ENCODE assay signal across 27 cellular contexts in the genomic region with DNA sequence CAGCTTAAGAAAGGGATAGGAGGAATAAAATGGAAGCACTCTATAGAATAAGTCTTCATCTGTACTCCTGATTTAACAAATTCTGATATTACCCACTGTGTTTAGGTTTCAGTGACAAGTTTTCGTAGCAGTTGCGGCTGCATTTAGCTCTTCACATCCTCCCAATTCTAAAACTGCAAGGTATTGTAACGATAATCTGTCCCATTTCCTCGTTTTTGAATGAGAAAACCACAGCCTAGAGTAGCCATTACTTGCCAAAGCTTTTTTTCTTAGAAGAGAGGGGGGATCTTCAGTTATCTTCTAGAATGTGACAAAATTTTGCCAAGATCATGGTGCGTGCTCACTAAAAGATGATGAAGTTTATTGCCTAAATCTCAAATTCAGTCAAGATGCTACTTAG.
A peak's percentile ranks its signal among the peaks of the same experiment; 100 is the strongest.
DNase-seq lines count a peak whose midpoint lies in the region; ATAC-seq, FAIRE-seq and TF ChIP-seq lines count a peak whose summit lies in the region.
"Had no signal": no experiment of that assay in that cellular context is flagged by ENCODE, and none has a peak within 500 bp of the region (broad histone marks: within the 10 kb centered on the region; RNA-seq: fewer than 3 reads in every experiment).

No MANE protein-coding gene starts in this region.

- no peak overlapping the region for H3K27ac Mint-ChIP-seq in T-helper 17 cell
- H3K27ac Mint-ChIP-seq: CD4-positive, CD25-positive, alpha-beta regulatory T cell; HFFc6; IgD-negative memory B cell had no signal

- H3K9ac ChIP-seq in HUES6 (ENCODE audit: low read length), result no peak overlapping the region
- no peak overlapping the region for H3K9ac ChIP-seq in iPS-20b (ENCODE audit: low read depth, low read length)
- H3K9ac ChIP-seq: BLaER1, KMS-11 had no signal

- H3K4me1 ChIP-seq in A549 (peaks cover 52% of the 10 kb centered on the region), HUES6 (ENCODE audit: control insufficient read depth, insufficient read depth, low read length) (peaks cover 13% of the 10 kb centered on the region; the same call in 1 of the 2 replicates), iPS-20b (ENCODE audit: insufficient read depth, low read length) (peaks cover 10% of the 10 kb centered on the region; the same call in 1 of the 2 replicates)
- H3K4me1 ChIP-seq: BLaER1, HAP-1, SJSA1 had no signal

- no peak for FAIRE-seq in A549 (lab: Jason Lieb, UNC)
- FAIRE-seq: GM12892 had no signal

- WGBS in A549 (ENCODE audit: missing lambda C conversion rate), result 88% methylated on average over 5 of the region's 5 CpGs

- H3K4me3 Mint-ChIP-seq in T-helper 17 cell, result no peak overlapping the region
- H3K4me3 Mint-ChIP-seq: CD4-positive, CD25-positive, alpha-beta regulatory T cell; HFFc6; IgD-negative memory B cell had no signal

- ATAC-seq in A549, result no peak
- no peak for ATAC-seq in T-helper 17 cell
- no peak for ATAC-seq in GM19463 (IDR thresholded peaks at IDR 0.05; ENCODE audit: unreplicated experiment)

- DNase-seq in A549 (ENCODE audit: low read depth in 1 of 2, low spot score in 1 of 2) (no peak), brain microvascular endothelial cell (no peak), T-helper 17 cell (no peak), NCI-H2081 (lab: John Stamatoyannopoulos, UW) (no peak)
- DNase-seq in activated CD4-positive, alpha-beta T cell treated with anti-CD3 and anti-CD28 coated beads for 48 hours, result no peak
- DNase-seq: 8988T; CD4-positive, CD25-positive, alpha-beta regulatory T cell; DMS153; DND-41; HFFc6; NCI-H1048; NCI-H1417; NCI-H1694; NCI-H2029 treated with DMSO at 0.1 percent for 48 hours; NCI-H2227 treated with DMSO at 0.1 percent for 48 hours; NCI-H526 treated with DMSO at 0.1 percent for 48 hours; Right ventricle myocardium superior; RPMI8226 had no signal

- TF ChIP-seq CTCF in A549 (IDR thresholded peaks at IDR 0.05) (no peak), brain microvascular endothelial cell (IDR thresholded peaks at IDR 0.05; ENCODE audit: low read depth, low read length, missing control alignments) (no peak)

- POLR2A ChIA-PET in A549 (lab: Yijun Ruan, JAX), result no interaction called here

- peak overlapping the region; percentile 38 for H3K4me2 ChIP-seq in A549
- H3K4me2 ChIP-seq: BLaER1, KMS-11 had no signal

- peak overlapping the region; percentile 70 to 85 for H3K27ac ChIP-seq in A549
- peak overlapping the region; percentile 87 for H3K27ac ChIP-seq in HUES6 (ENCODE audit: low read depth, low read length)
- peak overlapping the region; percentile 11 for H3K27ac ChIP-seq in brain microvascular endothelial cell
- no peak overlapping the region for H3K27ac ChIP-seq in iPS-20b (ENCODE audit: low read length)
- H3K27ac ChIP-seq: BLaER1, KMS-11, SJSA1 had no signal

- TF ChIP-seq RAD21 in A549 (conservative IDR thresholded peaks at IDR 0.05 in 1 of 2, IDR thresholded peaks at IDR 0.05 in 1 of 2), result no peak

- no peaks in the 10 kb centered on the region for H3K36me3 Mint-ChIP-seq in T-helper 17 cell (ENCODE audit: low read depth)
- H3K36me3 Mint-ChIP-seq: CD4-positive, CD25-positive, alpha-beta regulatory T cell; IgD-negative memory B cell had no signal

- no peaks in the 10 kb centered on the region for H3K27me3 ChIP-seq in HUES6 (ENCODE audit: control insufficient read depth, insufficient read depth, low read length)
- no peaks in the 10 kb centered on the region for H3K27me3 ChIP-seq in brain microvascular endothelial cell (replicated peaks)
- no peaks in the 10 kb centered on the region for H3K27me3 ChIP-seq in iPS-20b (ENCODE audit: insufficient read depth, low read length)
- H3K27me3 ChIP-seq: BLaER1, SJSA1 had no signal

- no peaks in the 10 kb centered on the region for H3K27me3 Mint-ChIP-seq in T-helper 17 cell
- H3K27me3 Mint-ChIP-seq: CD4-positive, CD25-positive, alpha-beta regulatory T cell; IgD-negative memory B cell had no signal

- peaks cover 19% of the 10 kb centered on the region; the same call in 2 of the 3 replicates for H3K9me3 ChIP-seq in A549
- peaks cover 6% of the 10 kb centered on the region; the same call in 1 of the 2 replicates for H3K9me3 ChIP-seq in HUES6 (ENCODE audit: control insufficient read depth, insufficient read depth, low read depth, low read length)
- H3K9me3 ChIP-seq in iPS-20b (ENCODE audit: insufficient read depth, low read depth, low read length), result no peaks in the 10 kb centered on the region
- H3K9me3 ChIP-seq in T-helper 17 cell (ENCODE audit: control insufficient read depth, low read length, poor library complexity, severe bottlenecking), result no peaks in the 10 kb centered on the region
- H3K9me3 ChIP-seq: BLaER1, HAP-1, SJSA1 had no signal

- H3K36me3 ChIP-seq in HUES6 (ENCODE audit: control insufficient read depth, insufficient read depth, low read length) (no peaks in the 10 kb centered on the region), brain microvascular endothelial cell (replicated peaks) (no peaks in the 10 kb centered on the region), iPS-20b (ENCODE audit: insufficient read depth, low read depth, low read length) (no peaks in the 10 kb centered on the region)
- H3K36me3 ChIP-seq: BLaER1, HAP-1, SJSA1 had no signal

- TF ChIP-seq EP300 in A549 (IDR thresholded peaks at IDR 0.05), result no peak

- TF ChIP-seq POLR2A in A549 (IDR thresholded peaks at IDR 0.05; ENCODE audit: low read length), result no peak

- H3K4me3 ChIP-seq in A549 (no peak overlapping the region), HUES6 (ENCODE audit: low read depth, low read length) (no peak overlapping the region), brain microvascular endothelial cell (ENCODE audit: low read depth, low read length) (no peak overlapping the region), iPS-20b (ENCODE audit: low read length) (peak overlapping the region; percentile 40; the same call in 1 of the 2 replicates)
- H3K4me3 ChIP-seq: BLaER1, HAP-1, SJSA1 had no signal

- no peaks in the 10 kb centered on the region for H3K4me1 Mint-ChIP-seq in T-helper 17 cell
- H3K4me1 Mint-ChIP-seq: CD4-positive, CD25-positive, alpha-beta regulatory T cell; IgD-negative memory B cell had no signal

- in situ Hi-C loops in brain microvascular endothelial cell (cut with HindIII; ENCODE audit: low pct_ligation_motif_present, low sequenced_read_pairs), result no loop called here

- CTCF ChIA-PET in A549 (lab: Yijun Ruan, JAX), result interaction anchor here (1.3 to 1.9 kb wide), 2 partner anchors 15 to 25 kb away, joined by 3 to 6 read pairs; no protein-coding TSS in a partner anchor

TF ChIP-seq in A549, 52 proteins besides CTCF, POLR2A, EP300 and RAD21:
- TF ChIP-seq ZNF302 (CRISPR knock-in tag; IDR thresholded peaks at IDR 0.05) (no peak), ZC3H11A (IDR thresholded peaks at IDR 0.05) (no peak), MAZ (IDR thresholded peaks at IDR 0.05; ENCODE audit: borderline replicate concordance, low read depth, low read length) (no peak), BHLHE40 (IDR thresholded peaks at IDR 0.05; ENCODE audit: low read depth, low read length) (no peak), CBX8 (IDR thresholded peaks at IDR 0.05) (no peak), FOSB (CRISPR knock-in tag; IDR thresholded peaks at IDR 0.05) (no peak), JUNB (IDR thresholded peaks at IDR 0.05) (no peak), HOXB13 (CRISPR knock-in tag; IDR thresholded peaks at IDR 0.05; ENCODE audit: low read depth) (no peak)
- TF ChIP-seq, protein P1, sequence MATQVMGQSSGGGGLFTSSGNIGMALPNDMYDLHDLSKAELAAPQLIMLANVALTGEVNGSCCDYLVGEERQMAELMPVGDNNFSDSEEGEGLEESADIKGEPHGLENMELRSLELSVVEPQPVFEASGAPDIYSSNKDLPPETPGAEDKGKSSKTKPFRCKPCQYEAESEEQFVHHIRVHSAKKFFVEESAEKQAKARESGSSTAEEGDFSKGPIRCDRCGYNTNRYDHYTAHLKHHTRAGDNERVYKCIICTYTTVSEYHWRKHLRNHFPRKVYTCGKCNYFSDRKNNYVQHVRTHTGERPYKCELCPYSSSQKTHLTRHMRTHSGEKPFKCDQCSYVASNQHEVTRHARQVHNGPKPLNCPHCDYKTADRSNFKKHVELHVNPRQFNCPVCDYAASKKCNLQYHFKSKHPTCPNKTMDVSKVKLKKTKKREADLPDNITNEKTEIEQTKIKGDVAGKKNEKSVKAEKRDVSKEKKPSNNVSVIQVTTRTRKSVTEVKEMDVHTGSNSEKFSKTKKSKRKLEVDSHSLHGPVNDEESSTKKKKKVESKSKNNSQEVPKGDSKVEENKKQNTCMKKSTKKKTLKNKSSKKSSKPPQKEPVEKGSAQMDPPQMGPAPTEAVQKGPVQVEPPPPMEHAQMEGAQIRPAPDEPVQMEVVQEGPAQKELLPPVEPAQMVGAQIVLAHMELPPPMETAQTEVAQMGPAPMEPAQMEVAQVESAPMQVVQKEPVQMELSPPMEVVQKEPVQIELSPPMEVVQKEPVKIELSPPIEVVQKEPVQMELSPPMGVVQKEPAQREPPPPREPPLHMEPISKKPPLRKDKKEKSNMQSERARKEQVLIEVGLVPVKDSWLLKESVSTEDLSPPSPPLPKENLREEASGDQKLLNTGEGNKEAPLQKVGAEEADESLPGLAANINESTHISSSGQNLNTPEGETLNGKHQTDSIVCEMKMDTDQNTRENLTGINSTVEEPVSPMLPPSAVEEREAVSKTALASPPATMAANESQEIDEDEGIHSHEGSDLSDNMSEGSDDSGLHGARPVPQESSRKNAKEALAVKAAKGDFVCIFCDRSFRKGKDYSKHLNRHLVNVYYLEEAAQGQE (IDR thresholded peaks at IDR 0.05), result no peak
TF ChIP-seq in A549: peak in this region for 0.
